In genomic region chr7:47897831-47898230, GRCh38 we compare ENCODE assay signal across 1 cellular context.
TF ChIP-seq lines count a peak whose summit lies in the region.

No MANE protein-coding gene starts in this region.

TF ChIP-seq in H1, 55 proteins besides CTCF, POLR2A, EP300 and RAD21:
- no peak for TF ChIP-seq CHD7 (IDR thresholded peaks at IDR 0.05; ENCODE audit: insufficient replicate concordance, low read length)
- TF ChIP-seq CEBPB (IDR thresholded peaks at IDR 0.05; ENCODE audit: low read depth, low read length) = no peak
- TF ChIP-seq EGR1 (IDR thresholded peaks at IDR 0.05; ENCODE audit: borderline replicate concordance, low read depth, low read length) = no peak
- TF ChIP-seq HDAC6 (IDR thresholded peaks at IDR 0.05; ENCODE audit: low read depth, low read length) = no peak
- TF ChIP-seq TAF1 (IDR thresholded peaks at IDR 0.05; ENCODE audit: low read depth, low read length) = no peak
- no peak for TF ChIP-seq ASH2L (IDR thresholded peaks at IDR 0.05; ENCODE audit: low read length)
- TF ChIP-seq RFX5 (IDR thresholded peaks at IDR 0.05; ENCODE audit: borderline replicate concordance, low read depth, low read length) = no peak
- TF ChIP-seq, protein P1, sequence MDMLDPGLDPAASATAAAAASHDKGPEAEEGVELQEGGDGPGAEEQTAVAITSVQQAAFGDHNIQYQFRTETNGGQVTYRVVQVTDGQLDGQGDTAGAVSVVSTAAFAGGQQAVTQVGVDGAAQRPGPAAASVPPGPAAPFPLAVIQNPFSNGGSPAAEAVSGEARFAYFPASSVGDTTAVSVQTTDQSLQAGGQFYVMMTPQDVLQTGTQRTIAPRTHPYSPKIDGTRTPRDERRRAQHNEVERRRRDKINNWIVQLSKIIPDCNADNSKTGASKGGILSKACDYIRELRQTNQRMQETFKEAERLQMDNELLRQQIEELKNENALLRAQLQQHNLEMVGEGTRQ (IDR thresholded peaks at IDR 0.05; ENCODE audit: low read length) = no peak
- TF ChIP-seq NRF1 (IDR thresholded peaks at IDR 0.05; ENCODE audit: low read depth, low read length) = no peak
- no peak for TF ChIP-seq HDAC2 (IDR thresholded peaks at IDR 0.05; ENCODE audit: borderline replicate concordance in 1 of 2, low read depth in 2 of 2, low read length in 2 of 2)
- no peak for TF ChIP-seq SAP30 (IDR thresholded peaks at IDR 0.05; ENCODE audit: insufficient read depth, insufficient replicate concordance, low read length)
- TF ChIP-seq GTF2F1 (IDR thresholded peaks at IDR 0.05; ENCODE audit: borderline replicate concordance, low read depth, low read length) = no peak
- TF ChIP-seq SP1 (IDR thresholded peaks at IDR 0.05; ENCODE audit: low read depth, low read length) = no peak
- TF ChIP-seq CBX5 (IDR thresholded peaks at IDR 0.05; ENCODE audit: low read depth, low read length) = no peak
- TF ChIP-seq TEAD4 (IDR thresholded peaks at IDR 0.05; ENCODE audit: low read depth, low read length) = no peak
- TF ChIP-seq JUN (IDR thresholded peaks at IDR 0.05; ENCODE audit: low read depth, low read length) = no peak
